Comparison of ENCODE assay signal across 1 cellular context in genomic region chr18:31417850-31418249, GRCh38.
TF ChIP-seq lines count a peak whose summit lies in the region.

No MANE protein-coding gene starts in this region.

TF ChIP-seq in HEK293, 187 proteins besides CTCF, POLR2A, EP300 and RAD21 (continued from another document):
- no peak for TF ChIP-seq ZNF112 (tag by site-specific recombination; IDR thresholded peaks at IDR 0.05)
